ENCODE assay signal across 19 cellular contexts in genomic region chr7:111750168-111750715, GRCh38.
"Had no signal": no experiment of that assay in that cellular context is flagged by ENCODE, and none has a peak within 500 bp of the region (broad histone marks: within the 10 kb centered on the region; RNA-seq: fewer than 3 reads in every experiment).

No MANE protein-coding gene starts in this region.

- FAIRE-seq: bronchial epithelial cell, pancreas had no signal

- ATAC-seq: activated T-cell treated with anti-CD3 and anti-CD28 coated beads, Interleukin-2, amount 50 U/mL, for 72 hours; foreskin keratinocyte; left ventricle myocardium superior; natural killer cell; pancreas; sciatic nerve; stimulated activated naive B cell treated with anti-CD40 and anti-IgM and Interleukin-4, amounts not matched to agents 10 μg/mL and 1 μg/mL and 100 μg/mL, for 72 hours; T-helper 17 cell had no signal

- H3K4me1 ChIP-seq: foreskin keratinocyte, pancreas had no signal

- DNase-seq: activated CD4-positive, alpha-beta T cell treated with anti-CD3 and anti-CD28 coated beads for 1 hour; activated CD4-positive, alpha-beta T cell treated with anti-CD3 and anti-CD28 coated beads, Interleukin-2, amount 50 U/mL, for 4 hours; activated effector memory CD4-positive, alpha-beta T cell treated with anti-CD3 and anti-CD28 coated beads, Interleukin-2, amount 50 U/mL, for 16 hours; activated naive CD4-positive, alpha-beta T cell treated with anti-CD3 and anti-CD28 coated beads, Interleukin-2, amount 50 U/mL, for 16 hours; activated T-cell treated with anti-CD3 and anti-CD28 coated beads, Interleukin-2, amount 50 U/mL, for 72 hours; cerebellar nuclear complex; foreskin keratinocyte; glutamatergic neuron; hypothalamus; left ventricle myocardium superior; natural killer cell; pancreas; stimulated activated naive B cell treated with anti-CD40 and anti-IgM and Interleukin-4, amounts not matched to agents 10 μg/mL and 1 μg/mL and 100 μg/mL, for 72 hours; T-helper 17 cell; upper lobe of left lung; WERI-Rb-1 had no signal

- H3K27me3 ChIP-seq: foreskin keratinocyte, pancreas, upper lobe of left lung had no signal

- H3K4me3 ChIP-seq: pancreas, thoracic aorta, upper lobe of left lung had no signal

- H3K27ac ChIP-seq: foreskin keratinocyte, pancreas, thoracic aorta, WERI-Rb-1 had no signal

- H3K36me3 ChIP-seq: pancreas, thoracic aorta, WERI-Rb-1 had no signal

- H3K9me3 ChIP-seq: pancreas, thoracic aorta, upper lobe of left lung had no signal
